In genomic region chr2:132824716-132825115, GRCh38 we compare ENCODE assay signal across 1 cellular context.
TF ChIP-seq lines count a peak whose summit lies in the region.

No MANE protein-coding gene starts in this region.

TF ChIP-seq in GM12878, 131 proteins besides CTCF, POLR2A, EP300 and RAD21 (continued from another document):
- TF ChIP-seq NKRF (conservative IDR thresholded peaks at IDR 0.05) (no peak), NFXL1 (IDR thresholded peaks at IDR 0.05; ENCODE audit: borderline replicate concordance) (no peak), NFYA (IDR thresholded peaks at IDR 0.05; ENCODE audit: borderline replicate concordance, low read depth, low read length) (no peak), CUX1 (IDR thresholded peaks at IDR 0.05; ENCODE audit: insufficient replicate concordance, low read depth, low read length) (no peak), SPI1 (IDR thresholded peaks at IDR 0.05; ENCODE audit: borderline replicate concordance, insufficient read depth, low read depth, low read length) (no peak), BCL3 (IDR thresholded peaks at IDR 0.05; ENCODE audit: borderline replicate concordance, insufficient read depth, low read depth, low read length, poor library complexity, severe bottlenecking) (no peak), SMAD1 (IDR thresholded peaks at IDR 0.05; ENCODE audit: low read depth, partially characterized antibody) (no peak)
